8 cellular contexts compared by ENCODE assay signal in the genomic region with DNA sequence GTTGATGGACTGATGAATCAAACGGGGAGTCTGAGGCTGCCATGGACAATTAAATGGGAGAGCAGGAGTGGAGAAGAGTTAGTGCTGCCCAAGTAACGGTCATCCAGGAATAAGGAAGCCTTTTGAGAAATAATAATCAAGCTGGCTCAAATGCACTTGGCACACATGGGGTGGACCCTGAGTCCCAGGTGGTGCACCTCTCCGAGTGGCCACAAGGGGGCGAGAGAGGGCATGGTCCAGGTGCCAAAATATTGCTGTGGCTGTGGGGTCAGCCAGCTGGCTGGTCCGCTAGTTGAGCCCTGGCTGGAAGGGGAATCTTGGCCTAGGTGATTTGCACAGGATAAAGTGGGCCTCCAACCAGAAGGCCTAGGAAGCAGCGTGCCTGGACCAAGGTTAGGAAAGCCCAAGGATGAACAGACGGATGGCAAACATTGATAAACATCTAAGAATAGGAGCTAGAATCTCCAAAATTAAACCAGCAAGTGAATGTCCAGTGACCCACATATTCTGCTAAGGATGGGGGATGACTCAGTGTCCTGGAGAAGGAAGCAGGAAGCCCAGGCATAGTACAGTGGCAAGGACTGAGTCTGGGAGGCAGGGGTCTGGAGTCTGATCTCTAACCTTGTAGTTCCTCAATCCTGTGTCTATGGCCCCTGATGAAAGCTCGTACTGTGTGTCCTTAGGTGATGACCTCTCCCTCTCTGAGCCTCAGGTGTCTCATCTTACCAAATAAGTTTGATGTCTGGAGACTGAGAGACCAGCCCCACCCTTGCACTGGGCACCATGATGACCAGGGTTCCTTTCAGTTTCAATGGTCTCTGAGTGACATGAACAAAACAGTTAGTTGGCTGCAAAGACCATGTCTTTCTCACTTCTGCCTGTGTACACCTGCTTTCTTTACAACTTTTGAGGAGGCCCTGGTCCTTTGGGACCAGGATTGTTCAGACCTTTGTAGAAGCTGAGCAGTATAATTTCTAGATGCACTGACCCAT. TPM values are rescaled to one million over a fixed set of nuclear protein-coding genes. Genes with fewer than 3 reads are reported as not detected.
DNase-seq lines count a peak whose midpoint lies in the region; ATAC-seq and TF ChIP-seq lines count a peak whose summit lies in the region.

No MANE protein-coding gene starts in this region.

- peaks cover 20% of the 10 kb centered on the region for H3K27me3 Mint-ChIP-seq in T-helper 2 cell treated with Interferon-gamma antibody and Interleukin-4, amounts not matched to agents 5 μg/mL and 100 μg/mL, for 36 hours (ENCODE audit: low read depth)
- peaks cover 3 to 12% (median 10%) of the 10 kb centered on the region in 3 donors for H3K27me3 Mint-ChIP-seq in immature natural killer cell (ENCODE audit: low read depth in 3 of 3)

- no peak overlapping the region for H3K4me3 Mint-ChIP-seq in T-helper 2 cell treated with Interferon-gamma antibody and Interleukin-4, amounts not matched to agents 5 μg/mL and 100 μg/mL, for 36 hours
- H3K4me3 Mint-ChIP-seq in immature natural killer cell, result no peak overlapping the region

- peaks cover 2% of the 10 kb centered on the region for H3K4me1 Mint-ChIP-seq in T-helper 2 cell treated with Interferon-gamma antibody and Interleukin-4, amounts not matched to agents 5 μg/mL and 100 μg/mL, for 36 hours (ENCODE audit: low read depth)
- no peaks in the 10 kb centered on the region for H3K4me1 Mint-ChIP-seq in immature natural killer cell

- peak; percentile 80 for DNase-seq in 8988T
- DNase-seq in T-helper 2 cell treated with Interferon-gamma antibody and Interleukin-4, amounts not matched to agents 5 μg/mL and 100 μg/mL, for 36 hours (ENCODE audit: low spot score), result peak; percentile 55
- DNase-seq in astrocyte of the hippocampus (ENCODE audit: low read depth, low spot score), result peak; percentile 76
- peak; percentile 53 to 65 (median 59) for DNase-seq in immature natural killer cell
- peak in 3 of 4 experiments; percentile 50 to 57 (median 52) for DNase-seq in stimulated activated CD4-positive, alpha-beta T cell treated with anti-CD3 and anti-CD28 coated beads, Interleukin-1b, Interleukin-23, amount 100 ng/mL, for 24 hours (ENCODE audit: low read depth in 4 of 4, low spot score in 1 of 4)

- ATAC-seq in HG03521 (IDR thresholded peaks at IDR 0.05; ENCODE audit: unreplicated experiment) (peak; percentile 53), HG03565 (IDR thresholded peaks at IDR 0.05; ENCODE audit: unreplicated experiment) (no peak)

- H3K9me3 Mint-ChIP-seq in T-helper 2 cell treated with Interferon-gamma antibody and Interleukin-4, amounts not matched to agents 5 μg/mL and 100 μg/mL, for 36 hours, result no peaks in the 10 kb centered on the region
- no peaks in the 10 kb centered on the region for H3K9me3 Mint-ChIP-seq in immature natural killer cell

- H3K27ac Mint-ChIP-seq in T-helper 2 cell treated with Interferon-gamma antibody and Interleukin-4, amounts not matched to agents 5 μg/mL and 100 μg/mL, for 36 hours, result no peak overlapping the region
- H3K27ac Mint-ChIP-seq in immature natural killer cell, result no peak overlapping the region

- no peaks in the 10 kb centered on the region for H3K36me3 Mint-ChIP-seq in T-helper 2 cell treated with Interferon-gamma antibody and Interleukin-4, amounts not matched to agents 5 μg/mL and 100 μg/mL, for 36 hours (ENCODE audit: low read depth)
- H3K36me3 Mint-ChIP-seq in immature natural killer cell, result no peaks in the 10 kb centered on the region

- H3K4me3 ChIP-seq in GM12875 (ENCODE audit: low read depth, low read length), result no peak overlapping the region

- peak; percentile 97 for TF ChIP-seq CTCF in GM12875 (IDR thresholded peaks at IDR 0.05; ENCODE audit: borderline replicate concordance, insufficient read depth, low read depth, low read length)

RNA-seq across cellular contexts. Expression of gene SHB, which starts 19.2 kb away (rescaled TPM):
- polyA plus RNA-seq in immature natural killer cell, result under 1 TPM; 0.39 to 0.70 (median 0.57) TPM
